8 cellular contexts compared by ENCODE assay signal in genomic region chr1:202501281-202501680, GRCh38.
DNase-seq lines count a peak whose midpoint lies in the region; ATAC-seq and TF ChIP-seq lines count a peak whose summit lies in the region.

No MANE protein-coding gene starts in this region.

- peak overlapping the region; percentile 26 to 87 for H3K27ac ChIP-seq in tibial artery

- H3K27me3 ChIP-seq in tibial artery: no peaks in the 10 kb centered on the region

- peaks cover 38 to 76% (median 71%) of the 10 kb centered on the region in 3 donors for H3K27me3 Mint-ChIP-seq in CD14-positive monocyte (ENCODE audit: low read depth in 3 of 3)

- no peak overlapping the region for H3K4me3 ChIP-seq in tibial artery

- H3K36me3 ChIP-seq in tibial artery: peaks cover under 1 to 9% (median 4%) of the 10 kb centered on the region in 3 donors

- H3K9me3 ChIP-seq in tibial artery: no peaks in the 10 kb centered on the region

- ATAC-seq in HG03108 (IDR thresholded peaks at IDR 0.05; ENCODE audit: unreplicated experiment): no peak
- ATAC-seq in HG03280 (IDR thresholded peaks at IDR 0.05; ENCODE audit: unreplicated experiment): no peak
- no peak for ATAC-seq in GM18907 (IDR thresholded peaks at IDR 0.05; ENCODE audit: unreplicated experiment)

- H3K9me3 Mint-ChIP-seq in CD14-positive monocyte: peaks cover 0 to 5% (median 0%) of the 10 kb centered on the region in 7 donors

- peak overlapping the region in 1 of 2 donors; percentile 76 for H3K4me3 Mint-ChIP-seq in CD14-positive monocyte

- H3K4me1 ChIP-seq in tibial artery: peaks cover 0 to 57% (median 13%) of the 10 kb centered on the region in 4 donors

- H3K27ac Mint-ChIP-seq in CD14-positive monocyte: no peak overlapping the region

- peak; percentile 60 for TF ChIP-seq CTCF in CD14-positive monocyte (IDR thresholded peaks at IDR 0.05)
- TF ChIP-seq CTCF in tibial artery (IDR thresholded peaks at IDR 0.05): peak; percentile 49 to 79

- DNase-seq in CD14-positive monocyte (ENCODE audit: low spot score): no peak
- peak; percentile 27 for DNase-seq in HCEC 1CT
- peak; percentile 3 for DNase-seq in SK-N-DZ (ENCODE audit: low spot score)
- DNase-seq in glomerular endothelial cell (ENCODE audit: extremely low read depth, low read depth, low spot score): peak; percentile 20
- no peak for DNase-seq in tibial artery

- H3K36me3 Mint-ChIP-seq in CD14-positive monocyte: peaks cover 77 to 87% of the 10 kb centered on the region in 2 donors

- H3K4me1 Mint-ChIP-seq in CD14-positive monocyte: no peaks in the 10 kb centered on the region

- intact Hi-C loops in CD14-positive monocyte (cut with micrococcal nuclease): no loop called here
- intact Hi-C loops in tibial artery (cut with DNase I; ENCODE audit: low total_unique reads): no loop called here

Comparison
In these comparisons a context has a peak if more than half of its experiments do, and no peak if none do; other contexts are left out.
1. DNase-seq: peak in HCEC 1CT (single experiment), SK-N-DZ (single experiment) and glomerular endothelial cell (single experiment); none in CD14-positive monocyte (single experiment) and tibial artery (0 of 2).